In the genomic region with DNA sequence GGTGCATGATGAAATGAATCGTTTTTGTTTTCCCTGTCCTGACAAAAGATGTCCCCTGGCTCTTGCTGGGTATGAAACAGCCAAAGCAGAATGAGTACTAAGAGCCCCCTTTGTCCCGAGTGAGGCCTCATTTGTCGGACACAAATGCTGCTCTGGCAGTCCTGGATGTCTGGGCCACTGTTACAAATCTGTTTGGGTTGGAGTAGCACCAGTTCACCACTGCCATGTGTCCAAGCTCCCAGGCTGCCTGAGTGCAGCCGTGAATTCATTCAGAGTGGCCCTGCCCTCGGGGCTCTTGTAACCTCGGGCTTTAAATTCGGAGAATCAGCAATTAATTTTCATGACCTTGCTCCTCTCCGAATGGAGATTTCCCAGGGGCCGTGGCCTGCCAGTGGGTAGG, we compare ENCODE assay signal across 19 cellular contexts.
DNase-seq lines count a peak whose midpoint lies in the region; ATAC-seq and TF ChIP-seq lines count a peak whose summit lies in the region.
"Had no signal": no experiment of that assay in that cellular context is flagged by ENCODE, and none has a peak within 500 bp of the region (broad histone marks: within the 10 kb centered on the region; RNA-seq: fewer than 3 reads in every experiment).

No MANE protein-coding gene starts in this region.

- 94 to 100% methylated on average over 7 to 9 of the region's 9 CpGs for whole genome bisulfite sequencing in endodermal cell (ENCODE audit: insufficient coverage in 1 of 2, insufficient read length in 1 of 2), 2 experiments

- H3K27me3 Mint-ChIP-seq in endodermal cell (ENCODE audit: insufficient read depth), result no peaks in the 10 kb centered on the region

- no peak overlapping the region for H3K9ac ChIP-seq in endodermal cell (ENCODE audit: extremely low read depth, low read length, poor library complexity, severe bottlenecking)

- peaks cover 4% of the 10 kb centered on the region for H3K4me1 Mint-ChIP-seq in endodermal cell
- H3K4me1 Mint-ChIP-seq: CD4-positive, alpha-beta memory T cell had no signal

- H3K4me1 ChIP-seq in endodermal cell (ENCODE audit: control insufficient read depth, insufficient read depth, low read length) (no peaks in the 10 kb centered on the region), thoracic aorta (ENCODE audit: control insufficient read depth in 1 of 2, low read depth in 2 of 2) (peaks cover 11 to 34% of the 10 kb centered on the region in 2 donors)
- H3K4me1 ChIP-seq: BE2C had no signal

- H3K4me3 ChIP-seq in endodermal cell (ENCODE audit: low read length) (no peak overlapping the region), thoracic aorta (no peak overlapping the region)

- no peaks in the 10 kb centered on the region for H3K9me3 ChIP-seq in endodermal cell (ENCODE audit: control insufficient read depth, low read length)
- H3K9me3 ChIP-seq in thoracic aorta, result no peaks in the 10 kb centered on the region
- H3K9me3 ChIP-seq: BE2C had no signal

- H3K9me3 Mint-ChIP-seq in endodermal cell, result no peaks in the 10 kb centered on the region
- H3K9me3 Mint-ChIP-seq: HFFc6 had no signal

- DNase-seq in anterior cingulate cortex (lab: John Stamatoyannopoulos, UW) (peak in 41 of 58 donors; percentile 6 to 81 (median 33)), endodermal cell (peak; percentile 28), occipital lobe (lab: John Stamatoyannopoulos, UW) (peak; percentile 8), thoracic aorta (ENCODE audit: low spot score) (no peak), KG1 (lab: John Stamatoyannopoulos, UW) (no peak), ACHN (no peak), iPS-NIHi7 (ENCODE audit: extremely low spot score) (no peak)
- DNase-seq: BE2C; CD4-positive, alpha-beta memory T cell; DND-41; GF-D8; HFFc6; Karpas-422; MM.1S; NCI-H1105; NCI-H1694 treated with DMSO at 0.1 percent for 48 hours; NCI-H446; NCI-H748 treated with DMSO at 0.1 percent for 48 hours had no signal

- TF ChIP-seq CTCF in endodermal cell (conservative IDR thresholded peaks at IDR 0.05) (no peak), thoracic aorta (IDR thresholded peaks at IDR 0.05) (no peak)

- H3K36me3 Mint-ChIP-seq in endodermal cell (ENCODE audit: low read depth), result no peaks in the 10 kb centered on the region
- H3K36me3 Mint-ChIP-seq: CD4-positive, alpha-beta memory T cell had no signal

- in situ Hi-C loops in ACHN (cut with HindIII; ENCODE audit: low pct_ligation_motif_present, low pct_unique_long_range_greater_than_20kb, low sequenced_read_pairs), result no loop called here

- no peak overlapping the region for H3K4me3 Mint-ChIP-seq in endodermal cell
- H3K4me3 Mint-ChIP-seq: CD4-positive, alpha-beta memory T cell; HFFc6 had no signal

- peak; percentile 50 for ATAC-seq in thoracic aorta (ENCODE audit: insufficient number of reproducible peaks, low FRiP score, low read depth)
- ATAC-seq: Right ventricle myocardium inferior had no signal

- H3K27me3 ChIP-seq in endodermal cell (ENCODE audit: control insufficient read depth, insufficient read depth, low read length, poor library complexity, severe bottlenecking), result no peaks in the 10 kb centered on the region
- H3K27me3 ChIP-seq in thoracic aorta (replicated peaks; ENCODE audit: insufficient read depth), result no peaks in the 10 kb centered on the region
- H3K27me3 ChIP-seq: BE2C had no signal

- H3K27ac ChIP-seq in endodermal cell (ENCODE audit: low read depth, low read length), result no peak overlapping the region
- peak overlapping the region; percentile 7 to 43 for H3K27ac ChIP-seq in thoracic aorta

- H3K36me3 ChIP-seq in endodermal cell (ENCODE audit: control insufficient read depth, insufficient read depth, low read length), result no peaks in the 10 kb centered on the region
- H3K36me3 ChIP-seq in thoracic aorta, result no peaks in the 10 kb centered on the region
- H3K36me3 ChIP-seq: BE2C had no signal

- no peak overlapping the region for H3K27ac Mint-ChIP-seq in endodermal cell
- H3K27ac Mint-ChIP-seq: CD4-positive, alpha-beta memory T cell; HFFc6 had no signal

Comparison
In these comparisons a context has a peak if more than half of its experiments do, and no peak if none do; other contexts are left out.
1. DNase-seq: peak in anterior cingulate cortex (41 of 58), endodermal cell (single experiment) and occipital lobe (single experiment); none in thoracic aorta (single experiment), KG1 (single experiment), ACHN (single experiment) and iPS-NIHi7 (single experiment).